Comparison of ENCODE assay signal across 1 cellular context in the genomic region with DNA sequence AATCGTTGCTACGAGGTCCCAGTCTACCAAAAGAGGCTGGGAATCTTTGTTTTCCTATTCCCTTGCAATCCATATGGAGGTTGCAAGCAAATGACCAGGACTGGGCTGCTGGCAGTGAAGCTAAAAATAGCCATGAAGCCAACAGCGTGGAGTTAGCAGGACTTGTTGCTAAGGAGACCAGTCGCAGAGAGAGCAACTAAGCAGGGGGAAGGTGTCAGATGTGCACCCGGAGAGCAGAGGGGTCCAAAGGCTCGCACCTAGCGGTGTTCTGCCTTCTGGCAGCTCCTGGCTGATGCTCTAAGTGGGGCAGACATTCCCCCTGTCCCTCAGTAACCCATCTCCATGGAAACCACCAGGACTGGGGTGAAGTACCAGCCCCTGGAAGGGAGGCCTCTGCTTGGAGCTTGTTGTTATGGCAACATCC.
TF ChIP-seq lines count a peak whose summit lies in the region.

No MANE protein-coding gene starts in this region.

TF ChIP-seq in endothelial cell of umbilical vein, 7 proteins besides CTCF, POLR2A, EP300 and RAD21:
- TF ChIP-seq, protein P1, sequence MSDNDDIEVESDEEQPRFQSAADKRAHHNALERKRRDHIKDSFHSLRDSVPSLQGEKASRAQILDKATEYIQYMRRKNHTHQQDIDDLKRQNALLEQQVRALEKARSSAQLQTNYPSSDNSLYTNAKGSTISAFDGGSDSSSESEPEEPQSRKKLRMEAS (IDR thresholded peaks at IDR 0.05; ENCODE audit: insufficient read depth, insufficient read length), result no peak
- TF ChIP-seq POLR2AphosphoS5 (IDR thresholded peaks at IDR 0.05; ENCODE audit: insufficient read depth, low read depth, low read length), result no peak
- TF ChIP-seq JUN (IDR thresholded peaks at IDR 0.05; ENCODE audit: borderline replicate concordance, insufficient read depth, insufficient read length, low read depth), result no peak
- no peak for TF ChIP-seq GATA2 (IDR thresholded peaks at IDR 0.05; ENCODE audit: insufficient read depth, insufficient read length, low read depth, low read length)
- TF ChIP-seq MYC (IDR thresholded peaks at IDR 0.05; ENCODE audit: low read depth, low read length), result no peak
- no peak for TF ChIP-seq EZH2 (IDR thresholded peaks at IDR 0.05; ENCODE audit: borderline replicate concordance, low read depth, low read length, severe bottlenecking)
- no peak for TF ChIP-seq FOS (IDR thresholded peaks at IDR 0.05; ENCODE audit: borderline replicate concordance, insufficient read depth, low read length)
TF ChIP-seq in endothelial cell of umbilical vein: peak in this region for 0.
